12 cellular contexts compared by ENCODE assay signal in genomic region chr7:88072036-88072714, GRCh38.
A peak's percentile ranks its signal among the peaks of the same experiment; 100 is the strongest.
DNase-seq lines count a peak whose midpoint lies in the region; ATAC-seq and TF ChIP-seq lines count a peak whose summit lies in the region.
"Had no signal": no experiment of that assay in that cellular context is flagged by ENCODE, and none has a peak within 500 bp of the region (broad histone marks: within the 10 kb centered on the region; RNA-seq: fewer than 3 reads in every experiment).

No MANE protein-coding gene starts in this region.

- no peak overlapping the region for H2AFZ ChIP-seq in PC-3 (ENCODE audit: low read length)

- no TSS peak for BruUV-seq in PC-3 (replicated peaks; lab: Mats Ljungman, UMichigan)

- peaks cover 16% of the 10 kb centered on the region for H3K4me1 ChIP-seq in HAP-1
- no peaks in the 10 kb centered on the region for H3K4me1 ChIP-seq in PC-3 (ENCODE audit: insufficient read depth, low read length)
- H3K4me1 ChIP-seq: heart left ventricle had no signal

- ATAC-seq in GM19035 (IDR thresholded peaks at IDR 0.05; ENCODE audit: unreplicated experiment) = peak; percentile 87
- ATAC-seq in HG03354 (IDR thresholded peaks at IDR 0.05; ENCODE audit: poor library complexity, severe bottlenecking, unreplicated experiment) = peak; percentile 81
- ATAC-seq in PC-3 = no peak
- ATAC-seq: heart left ventricle had no signal

- H3K9me3 ChIP-seq in HAP-1 (no peaks in the 10 kb centered on the region), PC-3 (ENCODE audit: low read length) (no peaks in the 10 kb centered on the region)

- no peaks in the 10 kb centered on the region for H3K9me2 ChIP-seq in PC-3 (replicated peaks; ENCODE audit: low read length)

- CTCF ChIA-PET in PC-3 (lab: Charles Lee) = no interaction called here

- H3K4me2 ChIP-seq in PC-3 (ENCODE audit: low read length) = no peak overlapping the region

- POLR2A ChIA-PET in PC-3 (lab: Charles Lee; ENCODE audit: unreplicated experiment) = no interaction called here

- TF ChIP-seq CTCF in PC-3 (conservative IDR thresholded peaks at IDR 0.05; ENCODE audit: low read depth, low read length) = no peak

- H3K9ac ChIP-seq in PC-3 (ENCODE audit: low read length) = no peak overlapping the region

- no peak overlapping the region for H3K27ac ChIP-seq in PC-3 (ENCODE audit: low read length)
- H3K27ac ChIP-seq: heart left ventricle had no signal

- H4K20me1 ChIP-seq in PC-3 (ENCODE audit: low read length) = no peaks in the 10 kb centered on the region

- no peaks in the 10 kb centered on the region for H3K36me3 ChIP-seq in HAP-1 (replicated peaks)
- H3K36me3 ChIP-seq in PC-3 (ENCODE audit: low read depth, low read length) = no peaks in the 10 kb centered on the region
- H3K36me3 ChIP-seq: heart left ventricle had no signal

- H3K4me3 ChIP-seq in HAP-1 (no peak overlapping the region), PC-3 (ENCODE audit: low read length) (no peak overlapping the region)

- DNase-seq in G401 (ENCODE audit: low spot score) (peak; percentile 11), HAP-1 (ENCODE audit: low spot score in 2 of 2) (peak; percentile 9 to 29), islet precursor cell (no peak), PC-3 (no peak)
- DNase-seq in stimulated activated naive CD4-positive, alpha-beta T cell (lab: John Stamatoyannopoulos, UW) = no peak
- DNase-seq in effector CD4-positive, alpha-beta T cell = no peak
- DNase-seq: heart left ventricle, KBM-7, mesendoderm, NCI-H82 had no signal

- no peaks in the 10 kb centered on the region for H3K79me2 ChIP-seq in PC-3 (ENCODE audit: low read length)

- in situ Hi-C loops in G401 (cut with HindIII; ENCODE audit: low sequenced_read_pairs) (no loop called here), HAP-1 (cut with MboI; ENCODE audit: low sequenced_read_pairs) (no loop called here)

- H3K27me3 ChIP-seq in HAP-1 (ENCODE audit: low read depth) = no peaks in the 10 kb centered on the region
- H3K27me3 ChIP-seq in PC-3 (ENCODE audit: low read length) = no peaks in the 10 kb centered on the region
- H3K27me3 ChIP-seq: heart left ventricle had no signal

- intact Hi-C loops in PC-3 (cut with micrococcal nuclease) = no loop called here

- H3F3A ChIP-seq in PC-3 (ENCODE audit: low read length, unreplicated experiment) = no peaks in the 10 kb centered on the region

Comparison
In these comparisons a context has a peak if more than half of its experiments do, and no peak if none do; other contexts are left out.
1. DNase-seq: peak in G401 (single experiment) and HAP-1 (2 of 2); none in islet precursor cell (single experiment), stimulated activated naive CD4-positive, alpha-beta T cell (0 of 6), effector CD4-positive, alpha-beta T cell (single experiment) and PC-3 (single experiment).